In the genomic region with DNA sequence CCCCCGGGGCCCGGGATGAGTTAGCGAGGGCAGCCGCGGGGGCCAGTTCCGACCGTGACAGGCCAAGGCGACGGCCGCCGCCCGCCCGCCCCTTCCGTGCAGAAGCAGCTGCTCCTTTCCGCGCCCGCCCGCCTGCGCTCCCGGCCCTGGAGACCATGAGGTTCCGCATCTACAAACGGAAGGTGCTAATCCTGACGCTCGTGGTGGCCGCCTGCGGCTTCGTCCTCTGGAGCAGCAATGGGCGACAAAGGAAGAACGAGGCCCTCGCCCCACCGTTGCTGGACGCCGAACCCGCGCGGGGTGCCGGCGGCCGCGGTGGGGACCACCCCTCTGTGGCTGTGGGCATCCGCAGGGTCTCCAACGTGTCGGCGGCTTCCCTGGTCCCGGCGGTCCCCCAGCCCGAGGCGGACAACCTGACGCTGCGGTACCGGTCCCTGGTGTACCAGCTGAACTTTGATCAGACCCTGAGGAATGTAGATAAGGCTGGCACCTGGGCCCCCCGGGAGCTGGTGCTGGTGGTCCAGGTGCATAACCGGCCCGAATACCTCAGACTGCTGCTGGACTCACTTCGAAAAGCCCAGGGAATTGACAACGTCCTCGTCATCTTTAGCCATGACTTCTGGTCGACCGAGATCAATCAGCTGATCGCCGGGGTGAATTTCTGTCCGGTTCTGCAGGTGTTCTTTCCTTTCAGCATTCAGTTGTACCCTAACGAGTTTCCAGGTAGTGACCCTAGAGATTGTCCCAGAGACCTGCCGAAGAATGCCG, we compare ENCODE assay signal across 7 cellular contexts.
DNase-seq lines count a peak whose midpoint lies in the region; ATAC-seq and TF ChIP-seq lines count a peak whose summit lies in the region.

No MANE protein-coding gene starts in this region.

- CTCF ChIA-PET in GM10248 (lab: Yijun Ruan, JAX) = interaction anchor here (0.6 to 7.5 kb wide), 10 partner anchors 10 to 241 kb away, joined by 3 to 76 read pairs (median 9); partner anchors contain the start of genes DNAAF2, LRR1 and RPS29

- H3K9me3 ChIP-seq in Loucy (ENCODE audit: insufficient read depth, low read depth, low read length) = no peaks in the 10 kb centered on the region
- H3K9me3 ChIP-seq in WERI-Rb-1 (ENCODE audit: severe bottlenecking) = no peaks in the 10 kb centered on the region

- H4K20me1 ChIP-seq in Loucy (ENCODE audit: insufficient read depth, low read length, poor library complexity, severe bottlenecking) = peaks cover 78% of the 10 kb centered on the region

- peaks cover 100% of the 10 kb centered on the region for H3K36me3 Mint-ChIP-seq in stimulated activated effector memory CD8-positive, alpha-beta T cell treated with anti-CD3 and anti-CD28 coated beads, Interleukin-12 subunit alpha, Interleukin-12 subunit beta, amount 100 ng/mL, for 72 hours

- H3K27ac ChIP-seq in WERI-Rb-1 = peak overlapping the region; percentile 95

- H3F3A ChIP-seq in Loucy (ENCODE audit: low read depth) = 0 out of 2 replicates have a peak, but pooled peaks cover 15% of the 10 kb centered on the region

- peak overlapping the region; percentile 92 for H2AFZ ChIP-seq in Loucy (ENCODE audit: low read length)

- H3K27me3 ChIP-seq in Loucy (ENCODE audit: insufficient read depth, low read length, poor library complexity, severe bottlenecking) = no peaks in the 10 kb centered on the region
- no peaks in the 10 kb centered on the region for H3K27me3 ChIP-seq in WERI-Rb-1 (ENCODE audit: insufficient read depth, low read depth, severe bottlenecking)

- H3K9ac ChIP-seq in Loucy (ENCODE audit: low read depth, low read length, poor library complexity, severe bottlenecking) = peak overlapping the region; percentile 96

- peak overlapping the region; percentile 98 for H3K4me2 ChIP-seq in Loucy (ENCODE audit: low read depth, low read length, poor library complexity, severe bottlenecking)

- peaks cover 28% of the 10 kb centered on the region for H3K4me1 Mint-ChIP-seq in stimulated activated effector memory CD8-positive, alpha-beta T cell treated with anti-CD3 and anti-CD28 coated beads, Interleukin-12 subunit alpha, Interleukin-12 subunit beta, amount 100 ng/mL, for 72 hours

- H3K4me3 ChIP-seq in Loucy (ENCODE audit: low read length, poor library complexity, severe bottlenecking) (peak overlapping the region; percentile 91), WERI-Rb-1 (ENCODE audit: low read depth, low read length) (peak overlapping the region; percentile 94)

- no peaks in the 10 kb centered on the region for H3K9me3 Mint-ChIP-seq in stimulated activated effector memory CD8-positive, alpha-beta T cell treated with anti-CD3 and anti-CD28 coated beads, Interleukin-12 subunit alpha, Interleukin-12 subunit beta, amount 100 ng/mL, for 72 hours

- H3K9me2 ChIP-seq in Loucy (replicated peaks; ENCODE audit: low read depth, low read length) = no peaks in the 10 kb centered on the region

- ATAC-seq in GM21786 (IDR thresholded peaks at IDR 0.05; ENCODE audit: unreplicated experiment) = peak; percentile 12
- peak; percentile 20 for ATAC-seq in stimulated activated effector memory CD8-positive, alpha-beta T cell treated with anti-CD3 and anti-CD28 coated beads, Interleukin-12 subunit alpha, Interleukin-12 subunit beta, amount 100 ng/mL, for 72 hours

- H3K4me1 ChIP-seq in Loucy (ENCODE audit: insufficient read depth, low read length, poor library complexity, severe bottlenecking) = peaks cover 46% of the 10 kb centered on the region

- H3K36me3 ChIP-seq in Loucy (ENCODE audit: insufficient read depth, low read length) (peaks cover 14% of the 10 kb centered on the region; the same call in 1 of the 2 replicates), WERI-Rb-1 (peaks cover 59% of the 10 kb centered on the region)

- peak overlapping the region; percentile 99 for H3K27ac Mint-ChIP-seq in stimulated activated effector memory CD8-positive, alpha-beta T cell treated with anti-CD3 and anti-CD28 coated beads, Interleukin-12 subunit alpha, Interleukin-12 subunit beta, amount 100 ng/mL, for 72 hours

- TF ChIP-seq CTCF in GM10248 (IDR thresholded peaks at IDR 0.05; ENCODE audit: control extremely low read depth, extremely low read depth, low read depth, missing control alignments) (no peak), Loucy (conservative IDR thresholded peaks at IDR 0.05; ENCODE audit: low read length) (no peak; the same call in 1 of the 2 replicates), WERI-Rb-1 (IDR thresholded peaks at IDR 0.05; ENCODE audit: low read depth, low read length) (no peak)

- peak; percentile 47 for DNase-seq in GM10248 (ENCODE audit: extremely low spot score)
- peak; percentile 88 for DNase-seq in WERI-Rb-1
- peak; percentile 77 for DNase-seq in ecto neural progenitor cell (ENCODE audit: low spot score)
- peak; percentile 49 for DNase-seq in medulla oblongata (ENCODE audit: extremely low spot score)
- DNase-seq in stimulated activated effector memory CD8-positive, alpha-beta T cell treated with anti-CD3 and anti-CD28 coated beads, Interleukin-12 subunit alpha, Interleukin-12 subunit beta, amount 100 ng/mL, for 72 hours (ENCODE audit: low spot score in 2 of 2) = peak; percentile 47 to 83

- POLR2A ChIA-PET in GM10248 (lab: Yijun Ruan, JAX) = interaction anchor here (0.6 to 2.5 kb wide), 14 partner anchors 10 to 462 kb away, joined by 3 to 16 read pairs (median 4); partner anchors contain the start of genes DNAAF2, LRR1, POLE2 and RPS29

- peaks cover 80% of the 10 kb centered on the region for H3K79me2 ChIP-seq in Loucy (ENCODE audit: insufficient read depth, low read length)

- peak overlapping the region; percentile 93 for H3K4me3 Mint-ChIP-seq in stimulated activated effector memory CD8-positive, alpha-beta T cell treated with anti-CD3 and anti-CD28 coated beads, Interleukin-12 subunit alpha, Interleukin-12 subunit beta, amount 100 ng/mL, for 72 hours

Comparison
In these comparisons a context has a peak if more than half of its experiments do, and no peak if none do; other contexts are left out.
1. Peak in every context shown above with its lines: DNase-seq, ATAC-seq, H3K4me3 ChIP-seq and H3K27ac ChIP-seq.